26 cellular contexts compared by ENCODE assay signal in the genomic region with DNA sequence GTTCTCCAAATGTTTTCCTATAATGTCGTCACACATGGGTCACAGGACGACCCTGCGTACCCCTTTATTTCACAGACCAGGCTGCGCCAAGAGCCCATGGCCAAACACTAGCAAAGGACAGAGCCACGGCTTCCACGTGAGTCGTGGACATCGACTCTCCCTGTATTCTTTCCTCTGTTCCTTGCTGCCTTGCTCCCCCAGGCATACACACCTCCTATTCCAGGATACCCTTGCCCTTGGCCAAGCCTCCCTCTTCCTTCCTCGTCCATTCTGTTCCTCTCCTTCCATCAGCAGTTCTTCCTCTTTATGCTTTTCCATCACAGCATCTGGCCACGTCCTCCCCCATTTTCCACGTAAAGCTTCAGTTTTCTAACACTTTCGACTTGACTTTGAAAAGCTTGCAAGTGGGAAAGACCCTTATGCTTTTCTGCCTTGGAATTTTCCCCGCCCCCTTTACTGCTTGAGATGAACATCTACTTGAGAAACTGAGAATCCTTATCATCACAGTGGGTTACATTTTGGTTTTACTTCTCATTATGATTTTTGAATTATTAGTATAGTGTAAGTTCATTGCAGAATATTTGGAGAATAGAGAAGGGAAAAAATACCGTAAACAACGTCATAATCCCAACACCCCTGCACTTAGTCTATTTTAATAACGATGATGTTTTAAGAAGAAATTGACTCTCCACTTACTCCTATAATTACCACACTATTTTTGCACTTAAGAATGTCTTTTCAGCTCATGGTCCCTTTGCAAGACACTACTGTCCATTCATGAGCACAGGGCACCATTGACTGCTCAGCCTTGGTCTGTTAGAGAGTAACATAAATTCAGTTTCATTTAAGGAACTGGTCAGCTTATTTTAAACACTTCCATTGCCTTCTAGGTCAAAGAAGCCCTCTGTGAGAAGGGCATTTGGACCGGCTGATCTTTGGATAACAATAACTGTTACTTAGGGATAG. TPM values are rescaled to one million over a fixed set of nuclear protein-coding genes. Genes with fewer than 3 reads are reported as not detected.
A peak's percentile ranks its signal among the peaks of the same experiment; 100 is the strongest.
DNase-seq lines count a peak whose midpoint lies in the region; ATAC-seq, FAIRE-seq and TF ChIP-seq lines count a peak whose summit lies in the region.
"Had no signal": no experiment of that assay in that cellular context is flagged by ENCODE, and none has a peak within 500 bp of the region (broad histone marks: within the 10 kb centered on the region; RNA-seq: fewer than 3 reads in every experiment).

No MANE protein-coding gene starts in this region.

- H3K36me3 Mint-ChIP-seq in activated CD4-positive, alpha-beta T cell treated with anti-CD3 and anti-CD28 coated beads for 36 hours (ENCODE audit: low read depth) = no peaks in the 10 kb centered on the region
- H3K36me3 Mint-ChIP-seq in CD4-positive, CD25-positive, alpha-beta regulatory T cell = no peaks in the 10 kb centered on the region

- TF ChIP-seq RAD21 in H1 (IDR thresholded peaks at IDR 0.05 in 1 of 2, conservative IDR thresholded peaks at IDR 0.05 in 1 of 2; ENCODE audit: low read depth in 2 of 2, low read length in 2 of 2) = no peak

- no peaks in the 10 kb centered on the region for H3K27me3 ChIP-seq in CD4-positive, CD25-positive, alpha-beta regulatory T cell (ENCODE audit: control insufficient read depth, insufficient read depth, low read length)
- no peaks in the 10 kb centered on the region for H3K27me3 ChIP-seq in OCI-LY3 (ENCODE audit: low read depth, low read length)
- H3K27me3 ChIP-seq in H1 (replicated peaks in 1 of 4; ENCODE audit: control insufficient read depth in 3 of 4, extremely low read depth in 1 of 4, insufficient read depth in 3 of 4, low read length in 3 of 4) = no peaks in the 10 kb centered on the region
- H3K27me3 ChIP-seq in MG63 = no peaks in the 10 kb centered on the region
- H3K27me3 ChIP-seq: hepatocyte had no signal

- H3K4me3 Mint-ChIP-seq in activated CD4-positive, alpha-beta T cell treated with anti-CD3 and anti-CD28 coated beads for 36 hours = no peak overlapping the region
- H3K4me3 Mint-ChIP-seq in CD4-positive, CD25-positive, alpha-beta regulatory T cell = peak overlapping the region in 2 of 4 donors; percentile 46 to 61
- H3K4me3 Mint-ChIP-seq: endodermal cell, HFFc6, nephron had no signal

- no peak overlapping the region for H4K8ac ChIP-seq in H1 (ENCODE audit: extremely low read depth, insufficient read depth, low read length)

- DNase-seq in activated CD4-positive, alpha-beta T cell treated with anti-CD3 and anti-CD28 coated beads for 36 hours = peak; percentile 55
- no peak for DNase-seq in activated CD4-positive, alpha-beta T cell treated with anti-CD3 and anti-CD28 coated beads for 4 hours
- no peak for DNase-seq in CD4-positive, CD25-positive, alpha-beta regulatory T cell
- DNase-seq in H1 (ENCODE audit: low read depth in 1 of 2, low spot score in 2 of 2) (no peak), cerebellar nuclear complex (lab: John Stamatoyannopoulos, UW) (no peak), pons (ENCODE audit: low spot score) (no peak), MG63 (no peak)
- DNase-seq: activated CD8-positive, alpha-beta memory T cell treated with anti-CD3 and anti-CD28 coated beads, Interleukin-2, amount 50 U/mL, for 48 hours; amygdala; DMS79 treated with DMSO at 0.1 percent for 48 hours; endodermal cell; HFFc6; islet precursor cell; Kasumi-1; NCI-H1105 treated with DMSO at 0.1 percent for 48 hours; NCI-H2171; RPMI8226; trophoblast cell had no signal

- H3K14ac ChIP-seq in H1 (ENCODE audit: insufficient read length) = no peak overlapping the region

- intact Hi-C loops in activated CD4-positive, alpha-beta T cell treated with anti-CD3 and anti-CD28 coated beads for 36 hours (cut with DNase I, micrococcal nuclease) = no loop called here

- H2AK5ac ChIP-seq in H1 (ENCODE audit: low read depth, low read length) = no peak overlapping the region

- no peak overlapping the region for H2BK12ac ChIP-seq in H1 (ENCODE audit: low read depth, low read length)

- H3K9ac ChIP-seq in OCI-LY3 (ENCODE audit: low read length) (peak overlapping the region; percentile 39; the same call in 1 of the 2 replicates), H1 (replicated peaks in 1 of 4; ENCODE audit: extremely low read depth in 1 of 4, low read depth in 3 of 4, low read length in 3 of 4) (no peak overlapping the region; a peak in 1 of 7 replicates)

- TF ChIP-seq EP300 in H1 (IDR thresholded peaks at IDR 0.05; ENCODE audit: borderline replicate concordance in 1 of 2, low read depth in 2 of 2, low read length in 2 of 2) = no peak

- no peak overlapping the region for H3K4me3 ChIP-seq in CD4-positive, CD25-positive, alpha-beta regulatory T cell (ENCODE audit: low read depth, low read length)
- peak overlapping the region; percentile 13 for H3K4me3 ChIP-seq in OCI-LY3 (ENCODE audit: low read length)
- H3K4me3 ChIP-seq in H1 (ENCODE audit: extremely low read depth in 1 of 4, insufficient read depth in 2 of 4, low read depth in 3 of 4, low read length in 4 of 4) = no peak overlapping the region
- no peak overlapping the region for H3K4me3 ChIP-seq in MG63
- H3K4me3 ChIP-seq: hepatocyte, lung, smooth muscle cell had no signal

- H3K18ac ChIP-seq in H1 (ENCODE audit: extremely low read depth, low read length) = no peak overlapping the region

- peaks cover 64% of the 10 kb centered on the region for H3K4me1 Mint-ChIP-seq in activated CD4-positive, alpha-beta T cell treated with anti-CD3 and anti-CD28 coated beads for 36 hours
- H3K4me1 Mint-ChIP-seq in CD4-positive, CD25-positive, alpha-beta regulatory T cell = peaks cover 22 to 41% (median 32%) of the 10 kb centered on the region in 4 donors

- TF ChIP-seq CTCF in OCI-LY3 (IDR thresholded peaks at IDR 0.05; ENCODE audit: low read depth, low read length) (no peak), H1 (IDR thresholded peaks at IDR 0.05; ENCODE audit: control extremely low read depth in 1 of 3, insufficient read depth in 1 of 3, low read depth in 1 of 3, low read length in 3 of 3) (no peak)

- H2AFZ ChIP-seq in OCI-LY3 (ENCODE audit: low read depth, low read length) (no peak overlapping the region), H1 (ENCODE audit: low read length) (0 out of 2 replicates have a peak overlapping the region, but pooled peaks have one; percentile 6)
- H2AFZ ChIP-seq: hepatocyte had no signal

- 90% methylated on average over 17 of the region's 17 CpGs; no CpG with 5 or more reads in 1 of the 2 experiments for WGBS in H1 (ENCODE audit: extremely low coverage in 1 of 2, insufficient coverage in 1 of 2, insufficient read length in 1 of 2, insufficient replicate concordance in 2 of 2, low coverage in 1 of 2, low lambda C conversion rate in 2 of 2, missing lambda C conversion rate in 1 of 2), 2 experiments

- no peaks in the 10 kb centered on the region for H3K23me2 ChIP-seq in H1 (ENCODE audit: low read depth, low read length)

- POLR2A ChIA-PET in activated CD4-positive, alpha-beta T cell treated with anti-CD3 and anti-CD28 coated beads for 36 hours (lab: Charles Lee) = no interaction called here
- POLR2A ChIA-PET in H1 (lab: Charles Lee; ENCODE audit: partially characterized antibody) = no interaction called here

- no peak overlapping the region for H2BK20ac ChIP-seq in H1 (ENCODE audit: low read length)

- no peaks in the 10 kb centered on the region for H3K36me3 ChIP-seq in CD4-positive, CD25-positive, alpha-beta regulatory T cell (ENCODE audit: control insufficient read depth, insufficient read depth, low read length)
- no peaks in the 10 kb centered on the region for H3K36me3 ChIP-seq in OCI-LY3 (replicated peaks; ENCODE audit: low read depth, low read length)
- H3K36me3 ChIP-seq in H1 (ENCODE audit: control insufficient read depth in 2 of 4, insufficient read depth in 4 of 4, low read length in 3 of 4) = no peaks in the 10 kb centered on the region
- H3K36me3 ChIP-seq in MG63 = no peaks in the 10 kb centered on the region

- H3K79me1 ChIP-seq in H1 (ENCODE audit: low read depth, low read length) = no peaks in the 10 kb centered on the region

- H3K27ac Mint-ChIP-seq in activated CD4-positive, alpha-beta T cell treated with anti-CD3 and anti-CD28 coated beads for 36 hours = peak overlapping the region; percentile 29
- peak overlapping the region in 2 of 3 donors; percentile 0 to 69 for H3K27ac Mint-ChIP-seq in CD4-positive, CD25-positive, alpha-beta regulatory T cell
- H3K27ac Mint-ChIP-seq: endodermal cell, HFFc6, nephron had no signal

- no peaks in the 10 kb centered on the region for H3K79me2 ChIP-seq in OCI-LY3 (ENCODE audit: low read length)
- no peaks in the 10 kb centered on the region for H3K79me2 ChIP-seq in H1 (ENCODE audit: control insufficient read depth in 1 of 2, insufficient read depth in 2 of 2, low read length in 2 of 2)
- H3K79me2 ChIP-seq: hepatocyte had no signal

- no peaks in the 10 kb centered on the region for H3K27me3 Mint-ChIP-seq in activated CD4-positive, alpha-beta T cell treated with anti-CD3 and anti-CD28 coated beads for 36 hours
- no peaks in the 10 kb centered on the region for H3K27me3 Mint-ChIP-seq in CD4-positive, CD25-positive, alpha-beta regulatory T cell

- H4K20me1 ChIP-seq in OCI-LY3 (ENCODE audit: insufficient read depth, low read length) (no peaks in the 10 kb centered on the region), H1 (replicated peaks in 1 of 2; ENCODE audit: control insufficient read depth in 1 of 2, insufficient read depth in 2 of 2, low read length in 2 of 2) (no peaks in the 10 kb centered on the region)

- FAIRE-seq in H1 (lab: Jason Lieb, UNC) = no peak

- H3K4me2 ChIP-seq in OCI-LY3 (ENCODE audit: low read length) = peak overlapping the region; percentile 61
- H3K4me2 ChIP-seq in H1 (ENCODE audit: insufficient read depth in 1 of 2, low read depth in 2 of 2, low read length in 2 of 2) = no peak overlapping the region
- H3K4me2 ChIP-seq: hepatocyte, smooth muscle cell had no signal

- H3K4ac ChIP-seq in H1 (replicated peaks; ENCODE audit: insufficient read length, low read depth, low read length) = no peak overlapping the region

- no peak for ATAC-seq in activated CD4-positive, alpha-beta T cell treated with anti-CD3 and anti-CD28 coated beads for 36 hours
- ATAC-seq in CD4-positive, CD25-positive, alpha-beta regulatory T cell (ENCODE audit: low read depth in 2 of 2) = no peak

- TF ChIP-seq POLR2A in H1 (IDR thresholded peaks at IDR 0.05; ENCODE audit: control extremely low read depth in 1 of 2, low read depth in 2 of 2, low read length in 2 of 2) = no peak

- H3K4me1 ChIP-seq in CD4-positive, CD25-positive, alpha-beta regulatory T cell (ENCODE audit: control insufficient read depth, insufficient read depth, low read length, poor library complexity, severe bottlenecking) = peaks cover 29% of the 10 kb centered on the region
- H3K4me1 ChIP-seq in OCI-LY3 (ENCODE audit: low read length) (peaks cover 49% of the 10 kb centered on the region), H1 (replicated peaks in 1 of 4; ENCODE audit: control insufficient read depth in 3 of 4, insufficient read depth in 4 of 4, low read length in 3 of 4) (no peaks in the 10 kb centered on the region)

- no peak overlapping the region for H2BK5ac ChIP-seq in H1 (ENCODE audit: low read depth, low read length)

- H2BK15ac ChIP-seq in H1 (ENCODE audit: low read length) = no peak overlapping the region; the same call in 1 of the 2 replicates

- H3K56ac ChIP-seq in H1 (replicated peaks; ENCODE audit: insufficient read length, low read depth, low read length) = no peak overlapping the region

- no peak overlapping the region for H3K27ac ChIP-seq in CD4-positive, CD25-positive, alpha-beta regulatory T cell (ENCODE audit: insufficient read depth, low read length, poor library complexity, severe bottlenecking)
- H3K27ac ChIP-seq in OCI-LY3 (ENCODE audit: low read length) (peak overlapping the region; percentile 63), H1 (ENCODE audit: low read depth, low read length) (no peak overlapping the region)
- H3K27ac ChIP-seq: C4-2B, hepatocyte, VCaP had no signal

- H3K9me3 ChIP-seq in CD4-positive, CD25-positive, alpha-beta regulatory T cell (ENCODE audit: control insufficient read depth in 2 of 2, low read length in 2 of 2) = no peaks in the 10 kb centered on the region
- H3K9me3 ChIP-seq in OCI-LY3 (ENCODE audit: insufficient read depth, low read length) (no peaks in the 10 kb centered on the region), H1 (ENCODE audit: insufficient read depth in 2 of 2, low read depth in 1 of 2, low read length in 1 of 2) (no peaks in the 10 kb centered on the region), MG63 (no peaks in the 10 kb centered on the region)

- no peak overlapping the region for H2BK120ac ChIP-seq in H1 (replicated peaks; ENCODE audit: low read depth, low read length)

- CTCF ChIA-PET in activated CD4-positive, alpha-beta T cell treated with anti-CD3 and anti-CD28 coated beads for 36 hours (lab: Charles Lee) = interaction anchor here (0.6 to 1.0 kb wide), 2 partner anchors 11 to 127 kb away, joined by 3 to 4 read pairs; no protein-coding TSS in a partner anchor
- CTCF ChIA-PET in H1 (lab: Charles Lee; ENCODE audit: partially characterized antibody) = interaction anchor here (0.6 to 1.4 kb wide), 2 partner anchors 9 to 117 kb away, joined by 3 read pairs; no protein-coding TSS in a partner anchor

- no peaks in the 10 kb centered on the region for H3K9me3 Mint-ChIP-seq in activated CD4-positive, alpha-beta T cell treated with anti-CD3 and anti-CD28 coated beads for 36 hours (ENCODE audit: low read depth)
- H3K9me3 Mint-ChIP-seq in CD4-positive, CD25-positive, alpha-beta regulatory T cell = no peaks in the 10 kb centered on the region
- H3K9me3 Mint-ChIP-seq: endodermal cell, HFFc6, nephron had no signal

- no peak overlapping the region for H3K23ac ChIP-seq in H1 (ENCODE audit: insufficient read length)

- H4K91ac ChIP-seq in H1 (replicated peaks; ENCODE audit: insufficient read length, low read length) = no peak overlapping the region

- H4K5ac ChIP-seq in H1 (ENCODE audit: insufficient read length, low read depth, low read length) = no peak overlapping the region

RNA-seq across cellular contexts. Expression of gene NINJ2, which starts 15.8 kb away (rescaled TPM):
- total RNA-seq in activated CD4-positive, alpha-beta T cell treated with anti-CD3 and anti-CD28 coated beads for 36 hours = 1 to 10 TPM; 3.5 to 5.7 TPM
- total RNA-seq in CD4-positive, CD25-positive, alpha-beta regulatory T cell = 16.8 TPM
- polyA plus RNA-seq in CD4-positive, CD25-positive, alpha-beta regulatory T cell = 100 to 1,000 TPM; 106 to 170 (median 143) TPM
- total RNA-seq in H1 (2021; fragmentation: NEBNext Ultra II Directional; extraction: Animal tissue kit (Norgen Biotek cat#: 25700)) = not detected in 2 replicates
- 1.4 and 1.5 TPM in 2 replicates for polyA plus RNA-seq in H1 (2011; rRNA removed)
- 1.1 TPM for polyA plus RNA-seq in H1 (2011; cell fraction: cytosol; rRNA removed)
- polyA plus RNA-seq in H1 (2011; cell fraction: nucleus; rRNA removed) = 1.2 TPM
- polyA plus RNA-seq in H1 (2012, experiment 1 of 2) = 0.67 to 1.2 TPM (median 1.0 TPM) in 3 of 4 replicates, not detected in the other
- 0.98 TPM for polyA plus RNA-seq in H1 (2012, experiment 2 of 2)
- 0.12 TPM for polyA plus RNA-seq in H1 (2013, experiment 1 of 2)
- polyA plus RNA-seq in H1 (2013, experiment 2 of 2) = 0.29 TPM
- polyA minus RNA-seq in H1 (2011; rRNA and poly(A)+ RNA removed) = 0.25 and 1.1 TPM in 2 replicates
- polyA minus RNA-seq in H1 (2011; cell fraction: cytosol; rRNA and poly(A)+ RNA removed) = not detected
- polyA minus RNA-seq in H1 (2011; cell fraction: nucleus; rRNA and poly(A)+ RNA removed) = not detected
- 3.1 TPM in 1 of 2 replicates, not detected in the other for total RNA-seq in MG63 (2014; rRNA removed; shearing (Covaris generic); ENCODE audit: low replicate concordance)
- total RNA-seq: A172, HFFc6 had no signal
